Comparison of ENCODE assay signal across 15 cellular contexts in the genomic region with DNA sequence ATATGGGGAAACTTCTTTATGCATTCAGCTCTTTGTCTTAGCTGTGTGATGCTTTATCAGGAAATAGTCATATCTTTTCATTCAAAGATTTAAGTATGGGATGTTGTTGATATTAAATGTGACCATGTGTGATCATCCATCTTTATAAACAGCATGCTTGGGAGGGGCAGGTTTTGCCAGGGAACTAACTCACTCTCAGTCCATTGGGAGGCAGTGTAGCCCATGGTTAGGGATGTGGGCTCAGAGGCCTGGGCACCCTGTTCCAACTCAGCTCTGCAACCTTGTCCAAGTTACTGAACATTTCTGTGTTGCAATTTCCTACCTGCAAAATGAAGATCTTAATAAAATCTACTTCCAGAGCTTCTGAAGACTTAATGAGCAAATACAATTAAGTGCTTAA.
DNase-seq lines count a peak whose midpoint lies in the region; ATAC-seq and TF ChIP-seq lines count a peak whose summit lies in the region.
"Had no signal": no experiment of that assay in that cellular context is flagged by ENCODE, and none has a peak within 500 bp of the region (broad histone marks: within the 10 kb centered on the region; RNA-seq: fewer than 3 reads in every experiment).

No MANE protein-coding gene starts in this region.

- H3K4me3 ChIP-seq in HCT116 (replicated peaks in 1 of 2; ENCODE audit: low read depth in 1 of 2, low read length in 2 of 2) (no peak overlapping the region), vagina (no peak overlapping the region), thyroid gland (replicated peaks in 1 of 3) (no peak overlapping the region)
- H3K4me3 ChIP-seq: SJCRH30 had no signal

- RAD21 ChIA-PET in HCT116 (lab: Charles Lee; ENCODE audit: low non-redundant PET in 1 of 2, low total read pairs in 2 of 2, uncharacterized antibody in 2 of 2, unreplicated experiment in 2 of 2): interaction anchor here in 1 of 2 experiments (0.5 kb wide), 1 partner anchor 22 kb away, joined by 3 read pairs; no protein-coding TSS in a partner anchor

- H3K4me1 ChIP-seq in HCT116 (ENCODE audit: control insufficient read depth in 1 of 2, insufficient read depth in 2 of 2, low read length in 2 of 2) (peaks cover 33 to 48% of the 10 kb centered on the region in 2 experiments), vagina (no peaks in the 10 kb centered on the region), thyroid gland (peaks cover 10 to 25% of the 10 kb centered on the region in 2 donors)
- H3K4me1 ChIP-seq: SJCRH30 had no signal

- H3K27ac Mint-ChIP-seq in stimulated activated naive CD8-positive, alpha-beta T cell treated with anti-CD3 and anti-CD28 coated beads, Interleukin-15, amount 100 ng/mL, for 72 hours: no peak overlapping the region
- H3K27ac Mint-ChIP-seq: activated T-helper 2 cell treated with anti-CD3 and anti-CD28 coated beads, Interferon-gamma antibody, Interleukin-2, Interleukin-4, amounts not matched to agents 10 μg/mL and 5 μg/mL and 100 μg/mL, durations not matched to agents 14 hours and 24 hours and 36 hours had no signal

- peak overlapping the region; percentile 6 for H2AFZ ChIP-seq in HCT116 (ENCODE audit: low read depth, low read length, poor library complexity, severe bottlenecking)

- H3K4me3 Mint-ChIP-seq in stimulated activated naive CD8-positive, alpha-beta T cell treated with anti-CD3 and anti-CD28 coated beads, Interleukin-15, amount 100 ng/mL, for 72 hours: no peak overlapping the region

- H3K79me2 ChIP-seq in HCT116 (ENCODE audit: insufficient read depth, low read length): no peaks in the 10 kb centered on the region

- POLR2A ChIA-PET in GM10248 (lab: Yijun Ruan, JAX) (no interaction called here), HCT116 (lab: Charles Lee) (no interaction called here)

- no peak overlapping the region for H3K4me2 ChIP-seq in HCT116 (ENCODE audit: low read length)

- TF ChIP-seq CTCF in GM10248 (IDR thresholded peaks at IDR 0.05; ENCODE audit: control extremely low read depth, extremely low read depth, low read depth, missing control alignments) (peak; percentile 9), HCT116 (IDR thresholded peaks at IDR 0.05 in 2 of 3, conservative IDR thresholded peaks at IDR 0.05 in 1 of 3; ENCODE audit: borderline replicate concordance in 1 of 3, insufficient read depth in 1 of 3, low read depth in 2 of 3, low read length in 2 of 3) (peak; percentile 61 to 89 (median 76)), vagina (IDR thresholded peaks at IDR 0.05) (no peak), thyroid gland (IDR thresholded peaks at IDR 0.05) (no peak)

- CTCF ChIA-PET in GM10248 (lab: Yijun Ruan, JAX) (interaction anchor here (1.6 to 1.9 kb wide), 2 partner anchors 89 to 110 kb away, joined by 3 to 4 read pairs; no protein-coding TSS in a partner anchor), HCT116 (lab: Charles Lee) (interaction anchor here (0.6 to 1.0 kb wide), 3 partner anchors 89 to 673 kb away, joined by 3 to 5 read pairs (median 4); a partner anchor contains a TSS)

- H3K9me3 ChIP-seq in HCT116 (ENCODE audit: control insufficient read depth in 1 of 2, insufficient read depth in 1 of 2, low read depth in 1 of 2, low read length in 2 of 2): no peaks in the 10 kb centered on the region
- no peaks in the 10 kb centered on the region for H3K9me3 ChIP-seq in vagina
- no peaks in the 10 kb centered on the region for H3K9me3 ChIP-seq in thyroid gland
- H3K9me3 ChIP-seq: SJCRH30 had no signal

- H3K27me3 ChIP-seq in HCT116 (ENCODE audit: insufficient read depth, low read length) (no peaks in the 10 kb centered on the region), vagina (no peaks in the 10 kb centered on the region), thyroid gland (no peaks in the 10 kb centered on the region)
- H3K27me3 ChIP-seq: SJCRH30 had no signal

- no TSS peak for BruUV-seq in HCT116 (replicated peaks; lab: Mats Ljungman, UMichigan)

- no peaks in the 10 kb centered on the region for H3K9me2 ChIP-seq in HCT116 (ENCODE audit: insufficient read depth)

- H3K27me3 Mint-ChIP-seq in stimulated activated naive CD8-positive, alpha-beta T cell treated with anti-CD3 and anti-CD28 coated beads, Interleukin-15, amount 100 ng/mL, for 72 hours: peaks cover 50% of the 10 kb centered on the region

- H3K4me1 Mint-ChIP-seq in stimulated activated naive CD8-positive, alpha-beta T cell treated with anti-CD3 and anti-CD28 coated beads, Interleukin-15, amount 100 ng/mL, for 72 hours: peaks cover 22% of the 10 kb centered on the region

- ATAC-seq in HCT116: peak; percentile 49
- ATAC-seq in stimulated activated naive CD8-positive, alpha-beta T cell treated with anti-CD3 and anti-CD28 coated beads, Interleukin-15, amount 100 ng/mL, for 72 hours: no peak
- ATAC-seq: left lobe of liver had no signal

- no peaks in the 10 kb centered on the region for H3K36me3 ChIP-seq in HCT116 (ENCODE audit: control insufficient read depth in 1 of 2, insufficient read depth in 2 of 2, low read length in 2 of 2)
- H3K36me3 ChIP-seq in vagina: no peaks in the 10 kb centered on the region
- H3K36me3 ChIP-seq in thyroid gland: no peaks in the 10 kb centered on the region
- H3K36me3 ChIP-seq: SJCRH30 had no signal

- no peaks in the 10 kb centered on the region for H4K20me1 ChIP-seq in HCT116 (ENCODE audit: insufficient read depth)

- TF ChIP-seq POLR2A in HCT116 (IDR thresholded peaks at IDR 0.05; ENCODE audit: borderline replicate concordance, extremely low read depth, insufficient read depth, insufficient read length): no peak
- no peak for TF ChIP-seq POLR2A in vagina (IDR thresholded peaks at IDR 0.05)
- no peak for TF ChIP-seq POLR2A in thyroid gland (IDR thresholded peaks at IDR 0.05)

- DNase-seq in GM10248 (ENCODE audit: extremely low spot score) (no peak), HCT116 (ENCODE audit: low read depth, low spot score) (peak; percentile 40), RKO (ENCODE audit: low spot score) (peak; percentile 9), foreskin melanocyte (peak; percentile 10), vagina (ENCODE audit: extremely low spot score in 2 of 2) (no peak), thyroid gland (no peak)
- DNase-seq in stimulated activated naive CD8-positive, alpha-beta T cell treated with anti-CD3 and anti-CD28 coated beads, Interleukin-15, amount 100 ng/mL, for 72 hours: no peak
- DNase-seq: activated CD4-positive, alpha-beta T cell treated with anti-CD3 and anti-CD28 coated beads for 48 hours; COR-L47; foreskin fibroblast; NCI-H2107; stimulated activated naive CD4-positive, alpha-beta T cell treated with Interleukin-2 at 50 U/mL for 16 hours had no signal

- H3K9me3 Mint-ChIP-seq in stimulated activated naive CD8-positive, alpha-beta T cell treated with anti-CD3 and anti-CD28 coated beads, Interleukin-15, amount 100 ng/mL, for 72 hours: no peaks in the 10 kb centered on the region
- H3K9me3 Mint-ChIP-seq: activated T-helper 2 cell treated with anti-CD3 and anti-CD28 coated beads, Interferon-gamma antibody, Interleukin-2, Interleukin-4, amounts not matched to agents 10 μg/mL and 5 μg/mL and 100 μg/mL, durations not matched to agents 14 hours and 24 hours and 36 hours had no signal

- intact Hi-C loops in HCT116 (cut with micrococcal nuclease) (loop anchor here (1.0 to 5.0 kb wide), 2 partner anchors 88 to 669 kb away; no protein-coding TSS in a partner anchor), vagina (cut with DNase I) (no loop called here), thyroid gland (cut with DNase I) (no loop called here)

- TF ChIP-seq RAD21 in HCT116 (IDR thresholded peaks at IDR 0.05; ENCODE audit: low read depth): peak; percentile 94

- H3K27ac ChIP-seq in HCT116 (ENCODE audit: low read depth, low read length) (no peak overlapping the region), vagina (no peak overlapping the region), thyroid gland (no peak overlapping the region)
- H3K27ac ChIP-seq: SJCRH30 had no signal

- no peak overlapping the region for H3K9ac ChIP-seq in HCT116 (ENCODE audit: low read length)

TF ChIP-seq in HCT116, 20 proteins besides CTCF, POLR2A, EP300 and RAD21 (continues in another document):
- TF ChIP-seq POLR2AphosphoS5 (IDR thresholded peaks at IDR 0.05; ENCODE audit: low read depth, low read length): no peak
- no peak for TF ChIP-seq EGR1 (IDR thresholded peaks at IDR 0.05; ENCODE audit: low read depth)
- TF ChIP-seq, protein P1, sequence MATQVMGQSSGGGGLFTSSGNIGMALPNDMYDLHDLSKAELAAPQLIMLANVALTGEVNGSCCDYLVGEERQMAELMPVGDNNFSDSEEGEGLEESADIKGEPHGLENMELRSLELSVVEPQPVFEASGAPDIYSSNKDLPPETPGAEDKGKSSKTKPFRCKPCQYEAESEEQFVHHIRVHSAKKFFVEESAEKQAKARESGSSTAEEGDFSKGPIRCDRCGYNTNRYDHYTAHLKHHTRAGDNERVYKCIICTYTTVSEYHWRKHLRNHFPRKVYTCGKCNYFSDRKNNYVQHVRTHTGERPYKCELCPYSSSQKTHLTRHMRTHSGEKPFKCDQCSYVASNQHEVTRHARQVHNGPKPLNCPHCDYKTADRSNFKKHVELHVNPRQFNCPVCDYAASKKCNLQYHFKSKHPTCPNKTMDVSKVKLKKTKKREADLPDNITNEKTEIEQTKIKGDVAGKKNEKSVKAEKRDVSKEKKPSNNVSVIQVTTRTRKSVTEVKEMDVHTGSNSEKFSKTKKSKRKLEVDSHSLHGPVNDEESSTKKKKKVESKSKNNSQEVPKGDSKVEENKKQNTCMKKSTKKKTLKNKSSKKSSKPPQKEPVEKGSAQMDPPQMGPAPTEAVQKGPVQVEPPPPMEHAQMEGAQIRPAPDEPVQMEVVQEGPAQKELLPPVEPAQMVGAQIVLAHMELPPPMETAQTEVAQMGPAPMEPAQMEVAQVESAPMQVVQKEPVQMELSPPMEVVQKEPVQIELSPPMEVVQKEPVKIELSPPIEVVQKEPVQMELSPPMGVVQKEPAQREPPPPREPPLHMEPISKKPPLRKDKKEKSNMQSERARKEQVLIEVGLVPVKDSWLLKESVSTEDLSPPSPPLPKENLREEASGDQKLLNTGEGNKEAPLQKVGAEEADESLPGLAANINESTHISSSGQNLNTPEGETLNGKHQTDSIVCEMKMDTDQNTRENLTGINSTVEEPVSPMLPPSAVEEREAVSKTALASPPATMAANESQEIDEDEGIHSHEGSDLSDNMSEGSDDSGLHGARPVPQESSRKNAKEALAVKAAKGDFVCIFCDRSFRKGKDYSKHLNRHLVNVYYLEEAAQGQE (IDR thresholded peaks at IDR 0.05; ENCODE audit: low read depth): no peak
- peak; percentile 52; the same call in 1 of the 2 replicates for TF ChIP-seq CBX3 (IDR thresholded peaks at IDR 0.05; ENCODE audit: low read depth)
- TF ChIP-seq SP1 (IDR thresholded peaks at IDR 0.05; ENCODE audit: low read depth): no peak
- TF ChIP-seq CEBPB (IDR thresholded peaks at IDR 0.05; ENCODE audit: low read depth): no peak
- no peak for TF ChIP-seq EZH2 (IDR thresholded peaks at IDR 0.05)
- no peak for TF ChIP-seq ZNF274 (IDR thresholded peaks at IDR 0.05; ENCODE audit: low read depth, low read length)
- TF ChIP-seq, protein P2, sequence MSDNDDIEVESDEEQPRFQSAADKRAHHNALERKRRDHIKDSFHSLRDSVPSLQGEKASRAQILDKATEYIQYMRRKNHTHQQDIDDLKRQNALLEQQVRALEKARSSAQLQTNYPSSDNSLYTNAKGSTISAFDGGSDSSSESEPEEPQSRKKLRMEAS (IDR thresholded peaks at IDR 0.05): 0 out of 2 replicates have a peak, but pooled peaks have one; percentile 14
- TF ChIP-seq ELF1 (IDR thresholded peaks at IDR 0.05; ENCODE audit: borderline replicate concordance, low read depth): no peak

Comparison
In these comparisons a context has a peak if more than half of its experiments do, and no peak if none do; other contexts are left out.
1. DNase-seq: peak in HCT116 (single experiment), RKO (single experiment) and foreskin melanocyte (single experiment); none in GM10248 (single experiment), stimulated activated naive CD8-positive, alpha-beta T cell treated with anti-CD3 and anti-CD28 coated beads, Interleukin-15, amount 100 ng/mL, for 72 hours (0 of 2), vagina (0 of 2) and thyroid gland (0 of 2).
2. CTCF ChIP-seq: peak in GM10248 (single experiment) and HCT116 (3 of 3); none in vagina (0 of 3) and thyroid gland (0 of 6).